In the genomic region with DNA sequence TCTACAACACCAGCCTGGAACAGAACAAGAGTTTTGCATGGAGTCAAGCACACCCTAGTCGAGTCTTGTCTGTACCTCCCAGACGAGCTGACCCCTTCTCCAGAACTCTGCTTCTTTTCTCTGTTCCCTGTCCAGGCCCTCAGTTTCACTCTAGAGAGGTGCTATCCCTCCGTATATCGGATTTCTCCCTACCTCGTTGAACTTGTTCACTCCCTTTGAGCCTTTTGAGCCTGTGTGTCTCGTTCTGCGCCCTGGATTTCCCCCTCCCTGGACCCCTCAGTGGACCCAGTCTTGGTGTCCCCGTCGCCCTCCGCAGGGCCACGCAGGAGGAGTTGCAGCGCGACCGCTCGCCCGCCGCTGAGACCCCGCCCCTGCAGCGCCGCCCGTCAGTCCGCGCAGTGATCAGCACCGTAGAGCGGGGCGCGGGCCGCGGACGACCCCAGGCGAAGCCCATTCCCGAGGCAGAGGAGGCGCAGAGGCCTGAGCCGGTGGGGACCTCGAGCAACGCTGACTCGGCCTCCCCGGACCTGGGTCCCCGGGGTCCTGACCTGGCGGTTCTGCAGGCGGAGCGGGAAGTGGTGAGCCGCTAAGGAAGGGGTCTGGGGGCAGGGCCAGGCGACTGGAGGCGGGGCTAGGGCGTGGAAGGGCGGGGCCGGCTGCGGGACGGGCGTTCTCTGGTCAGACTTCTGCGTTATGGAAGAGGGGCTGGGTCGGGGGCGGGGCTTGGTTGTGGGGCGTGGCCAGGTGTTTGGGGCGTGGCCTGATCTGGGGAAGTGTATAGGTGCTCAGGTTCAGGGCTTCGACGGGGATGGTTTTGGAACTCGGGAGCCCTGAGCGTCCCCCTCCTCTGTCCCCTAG, we compare ENCODE assay signal across 1 cellular context.
TF ChIP-seq lines count a peak whose summit lies in the region.

No MANE protein-coding gene starts in this region.

TF ChIP-seq in H1, 55 proteins besides CTCF, POLR2A, EP300 and RAD21:
- 0 out of 4 replicates have a peak, but pooled peaks of 1 of the 2 experiments have one; percentile 24 for TF ChIP-seq HDAC2 (IDR thresholded peaks at IDR 0.05; ENCODE audit: borderline replicate concordance in 1 of 2, low read depth in 2 of 2, low read length in 2 of 2)
- peak; percentile 7 for TF ChIP-seq ASH2L (IDR thresholded peaks at IDR 0.05; ENCODE audit: low read length)
- TF ChIP-seq SIN3A (conservative IDR thresholded peaks at IDR 0.05 in 1 of 2, IDR thresholded peaks at IDR 0.05 in 1 of 2; ENCODE audit: low read depth in 1 of 2, low read length in 2 of 2), result peak in 1 of 2 experiments; percentile 19; a peak in 1 of 4 replicates
- TF ChIP-seq SP1 (IDR thresholded peaks at IDR 0.05; ENCODE audit: low read depth, low read length), result 0 out of 2 replicates have a peak, but pooled peaks have one; percentile 45
- peak; percentile 14; the same call in 1 of the 2 replicates for TF ChIP-seq CREB1 (IDR thresholded peaks at IDR 0.05)
- no peak for TF ChIP-seq RFX5 (IDR thresholded peaks at IDR 0.05; ENCODE audit: borderline replicate concordance, low read depth, low read length)
- TF ChIP-seq TAF1 (IDR thresholded peaks at IDR 0.05; ENCODE audit: low read depth, low read length), result 0 out of 2 replicates have a peak, but pooled peaks have one; percentile 54
- peak; percentile 65; the same call in 1 of the 2 replicates for TF ChIP-seq RBBP5 (IDR thresholded peaks at IDR 0.05; ENCODE audit: borderline replicate concordance, low read depth, low read length)
- TF ChIP-seq SP4 (IDR thresholded peaks at IDR 0.05; ENCODE audit: low read length), result no peak
